ENCODE assay signal across 22 cellular contexts in the genomic region with DNA sequence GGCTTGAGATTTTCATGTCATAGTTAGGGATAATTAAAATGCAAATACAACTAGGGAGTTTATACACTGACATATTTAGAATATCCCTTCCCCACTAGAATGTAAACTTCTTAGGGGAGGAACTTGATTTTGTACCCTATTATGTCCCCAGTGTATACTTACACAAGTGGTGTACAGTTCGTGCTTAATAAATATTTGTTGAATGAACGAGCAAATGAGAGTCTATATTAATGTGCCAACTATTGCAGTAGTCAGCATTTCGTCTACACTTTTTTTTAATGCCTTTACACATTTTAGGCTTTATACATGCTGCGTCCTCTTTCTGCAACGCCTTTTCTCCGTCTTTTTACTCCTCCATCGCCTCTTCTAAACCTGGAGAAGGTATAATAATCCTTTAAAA. TPM values are rescaled to one million over a fixed set of nuclear protein-coding genes. Genes with fewer than 3 reads are reported as not detected.
DNase-seq lines count a peak whose midpoint lies in the region; ATAC-seq, FAIRE-seq and TF ChIP-seq lines count a peak whose summit lies in the region.
"Had no signal": no experiment of that assay in that cellular context is flagged by ENCODE, and none has a peak within 500 bp of the region (broad histone marks: within the 10 kb centered on the region; RNA-seq: fewer than 3 reads in every experiment).

No MANE protein-coding gene starts in this region.

- no peaks in the 10 kb centered on the region for H3K36me3 Mint-ChIP-seq in MCF 10A (ENCODE audit: insufficient read depth, unreplicated experiment)
- H3K36me3 Mint-ChIP-seq: CD4-positive, CD25-positive, alpha-beta regulatory T cell; CD8-positive, alpha-beta T cell had no signal

- no peaks in the 10 kb centered on the region for H3K79me2 ChIP-seq in HepG2 (ENCODE audit: insufficient read depth, low read length)
- no peaks in the 10 kb centered on the region for H3K79me2 ChIP-seq in K562 (ENCODE audit: control insufficient read depth, insufficient read depth, low read length)

- no peak overlapping the region for H3K4me3 ChIP-seq in HepG2 (replicated peaks in 1 of 3; ENCODE audit: insufficient read depth in 1 of 3, low read depth in 2 of 3, low read length in 3 of 3)
- H3K4me3 ChIP-seq in right lobe of liver: no peak overlapping the region
- H3K4me3 ChIP-seq in LNCaP clone FGC (ENCODE audit: low read depth, low read length): no peak overlapping the region
- H3K4me3 ChIP-seq in K562: no peak overlapping the region
- H3K4me3 ChIP-seq: GM23248 had no signal

- no peak overlapping the region for H3K4me3 Mint-ChIP-seq in MCF 10A (ENCODE audit: unreplicated experiment)
- H3K4me3 Mint-ChIP-seq: CD4-positive, CD25-positive, alpha-beta regulatory T cell; CD8-positive, alpha-beta T cell had no signal

- H3K4me1 Mint-ChIP-seq in MCF 10A (ENCODE audit: insufficient read depth, unreplicated experiment): no peaks in the 10 kb centered on the region
- H3K4me1 Mint-ChIP-seq: CD4-positive, CD25-positive, alpha-beta regulatory T cell had no signal

- TF ChIP-seq CTCF in HepG2 (CRISPR knock-in tag; IDR thresholded peaks at IDR 0.05) (no peak), right lobe of liver (IDR thresholded peaks at IDR 0.05) (no peak), LNCaP clone FGC (IDR thresholded peaks at IDR 0.05; ENCODE audit: control insufficient read depth, extremely low read depth, insufficient read depth) (no peak), K562 (IDR thresholded peaks at IDR 0.05 in 2 of 3, conservative IDR thresholded peaks at IDR 0.05 in 1 of 3; ENCODE audit: insufficient read depth in 2 of 3, low read depth in 1 of 3, low read length in 3 of 3) (no peak), MCF 10A (IDR thresholded peaks at IDR 0.05; ENCODE audit: unreplicated experiment) (no peak)

- H2AFZ ChIP-seq in HepG2 (ENCODE audit: low read length) (no peak overlapping the region), K562 (ENCODE audit: low read depth, low read length) (no peak overlapping the region)
- H2AFZ ChIP-seq: GM23248 had no signal

- CTCF ChIA-PET in HepG2 (lab: Yijun Ruan, JAX; ENCODE audit: low intra/inter-chr PET ratio, low total read pairs): no interaction called here
- CTCF ChIA-PET in K562 (lab: Yijun Ruan, JAX; ENCODE audit: low intra/inter-chr PET ratio): no interaction called here
- CTCF ChIA-PET in MCF 10A (lab: Yijun Ruan, JAX): interaction anchor here (0.6 kb wide), 1 partner anchor 21 kb away, joined by 4 read pairs; no protein-coding TSS in a partner anchor

- TF ChIP-seq RAD21 in HepG2 (CRISPR knock-in tag; IDR thresholded peaks at IDR 0.05) (no peak), K562 (CRISPR knock-in tag; conservative IDR thresholded peaks at IDR 0.05 in 1 of 2, IDR thresholded peaks at IDR 0.05 in 1 of 2) (no peak)

- peaks cover 16% of the 10 kb centered on the region for H3K4me1 ChIP-seq in HepG2 (ENCODE audit: insufficient read depth, low read length)
- H3K4me1 ChIP-seq in right lobe of liver: no peaks in the 10 kb centered on the region
- H3K4me1 ChIP-seq in K562 (replicated peaks in 1 of 2; ENCODE audit: control insufficient read depth in 2 of 2, insufficient read depth in 2 of 2, low read length in 2 of 2): peaks cover 0 to 3% of the 10 kb centered on the region in 2 experiments; a peak in 2 of 5 replicates
- H3K4me1 ChIP-seq: Caco-2 had no signal

- H3K36me3 ChIP-seq in HepG2 (replicated peaks in 1 of 2; ENCODE audit: control insufficient read depth in 1 of 2, insufficient read depth in 2 of 2, low read length in 2 of 2) (no peaks in the 10 kb centered on the region), right lobe of liver (no peaks in the 10 kb centered on the region), K562 (ENCODE audit: control insufficient read depth, insufficient read depth, low read length) (no peaks in the 10 kb centered on the region)

- no peaks in the 10 kb centered on the region for H3K9me1 ChIP-seq in K562 (ENCODE audit: control insufficient read depth, insufficient read depth, low read length)

- H3K9ac ChIP-seq in HepG2 (ENCODE audit: insufficient read depth, low read depth, low read length): no peak overlapping the region
- H3K9ac ChIP-seq in K562 (ENCODE audit: insufficient read depth in 1 of 2, low read depth in 2 of 2, low read length in 2 of 2): no peak overlapping the region
- H3K9ac ChIP-seq: GM23248 had no signal

- no peak for TF ChIP-seq EP300 in HepG2 (IDR thresholded peaks at IDR 0.05; ENCODE audit: low read depth in 2 of 2, low read length in 2 of 2)
- no peak for TF ChIP-seq EP300 in HepG2 (CRISPR knock-in tag; IDR thresholded peaks at IDR 0.05; ENCODE audit: borderline replicate concordance)
- no peak for TF ChIP-seq EP300 in K562 (IDR thresholded peaks at IDR 0.05; ENCODE audit: low read length)

- H3K4me2 ChIP-seq in HepG2 (ENCODE audit: low read depth, low read length) (no peak overlapping the region), K562 (ENCODE audit: insufficient read depth, low read length) (no peak overlapping the region)

- no peaks in the 10 kb centered on the region for H3K27me3 Mint-ChIP-seq in MCF 10A (ENCODE audit: insufficient read depth, unreplicated experiment)

- in situ Hi-C loops in HepG2 (cut with HindIII; ENCODE audit: extremely low pct_ligation_motif_present, low pct_unique_long_range_greater_than_20kb): no loop called here
- in situ Hi-C loops in K562 (cut with MboI): no loop called here

- FAIRE-seq in HepG2 (lab: Jason Lieb, UNC) (no peak), K562 (lab: Jason Lieb, UNC) (no peak)
- FAIRE-seq: G401.6, GM12892, GM19239, H1 had no signal

- H3K27ac ChIP-seq in HepG2 (ENCODE audit: extremely low read length, insufficient read depth, low read length) (no peak overlapping the region), right lobe of liver (no peak overlapping the region), K562 (ENCODE audit: extremely low read depth, low read depth, low read length) (no peak overlapping the region)
- H3K27ac ChIP-seq: GM23248 had no signal

- POLR2A ChIA-PET in HepG2 (lab: Yijun Ruan, JAX) (no interaction called here), K562 (lab: Yijun Ruan, JAX) (no interaction called here), MCF 10A (lab: Yijun Ruan, JAX) (no interaction called here)

- H4K20me1 ChIP-seq in HepG2 (ENCODE audit: insufficient read depth, low read length): no peaks in the 10 kb centered on the region
- no peaks in the 10 kb centered on the region for H4K20me1 ChIP-seq in K562 (replicated peaks; ENCODE audit: control insufficient read depth, insufficient read depth, low read length)

- no peak overlapping the region for H3K27ac Mint-ChIP-seq in MCF 10A (ENCODE audit: low read depth, unreplicated experiment)
- H3K27ac Mint-ChIP-seq: CD8-positive, alpha-beta T cell had no signal

- H3K27me3 ChIP-seq in HepG2 (ENCODE audit: control insufficient read depth in 1 of 2, insufficient read depth in 2 of 2, low read length in 2 of 2) (no peaks in the 10 kb centered on the region), right lobe of liver (no peaks in the 10 kb centered on the region), K562 (ENCODE audit: control insufficient read depth in 2 of 2, insufficient read depth in 2 of 2, low read length in 2 of 2) (no peaks in the 10 kb centered on the region)

- WGBS in HepG2 (ENCODE audit: low lambda C conversion rate): 43% methylated on average over 7 of the region's 7 CpGs
- WGBS in right lobe of liver (ENCODE audit: insufficient coverage, low coverage, low lambda C conversion rate, missing lambda C conversion rate): 65% methylated on average over 6 of the region's 7 CpGs
- WGBS in K562 (ENCODE audit: insufficient coverage, low coverage, missing lambda C conversion rate): 55% methylated on average over 7 of the region's 7 CpGs

- BruUV-seq in HepG2 (replicated peaks; lab: Mats Ljungman, UMichigan) (no TSS peak), K562 (replicated peaks; lab: Mats Ljungman, UMichigan) (no TSS peak), MCF 10A (replicated peaks; lab: Mats Ljungman, UMichigan) (no TSS peak)

- TF ChIP-seq POLR2A in HepG2 (IDR thresholded peaks at IDR 0.05; ENCODE audit: insufficient read depth in 1 of 2, low read depth in 2 of 2, low read length in 2 of 2): no peak
- no peak for TF ChIP-seq POLR2A in right lobe of liver (IDR thresholded peaks at IDR 0.05)
- TF ChIP-seq POLR2A in K562 (conservative IDR thresholded peaks at IDR 0.05): no peak

- no peaks in the 10 kb centered on the region for H3K9me3 Mint-ChIP-seq in MCF 10A (ENCODE audit: unreplicated experiment)
- H3K9me3 Mint-ChIP-seq: CD4-positive, CD25-positive, alpha-beta regulatory T cell; CD8-positive, alpha-beta T cell had no signal

- intact Hi-C loops in HepG2 (cut with micrococcal nuclease; ENCODE audit: unreplicated experiment) (no loop called here), right lobe of liver (cut with DNase I) (no loop called here), K562 (cut with micrococcal nuclease) (no loop called here), MCF 10A (cut with micrococcal nuclease) (no loop called here)

- no peaks in the 10 kb centered on the region for H3K9me3 ChIP-seq in HepG2 (ENCODE audit: low read length)
- no peaks in the 10 kb centered on the region for H3K9me3 ChIP-seq in right lobe of liver
- H3K9me3 ChIP-seq in K562 (replicated peaks; ENCODE audit: control insufficient read depth, insufficient read depth, low read depth, low read length): no peaks in the 10 kb centered on the region
- H3K9me3 ChIP-seq: Caco-2 had no signal

- no peak for DNase-seq in HepG2 (ENCODE audit: low spot score)
- no peak for DNase-seq in right lobe of liver
- DNase-seq in LNCaP clone FGC (ENCODE audit: low read depth): peak; percentile 49
- no peak for DNase-seq in K562 (ENCODE audit: extremely low read depth in 1 of 4, low spot score in 3 of 4)
- no peak for DNase-seq in MCF 10A (ENCODE audit: unreplicated experiment)
- DNase-seq in islet precursor cell: no peak
- no peak for DNase-seq in NCI-H526 (lab: John Stamatoyannopoulos, UW)
- DNase-seq in activated CD4-positive, CD25-positive, alpha-beta regulatory T cell treated with anti-CD3 and anti-CD28 coated beads, Interleukin-2, amount 50 U/mL, for 72 hours: no peak
- DNase-seq: 8988T; C1 segment of cervical spinal cord; Caco-2; CD4-positive, CD25-positive, alpha-beta regulatory T cell; CD8-positive, alpha-beta T cell; DMS153; DND-41; GM23248; H7; HCEC 1CT had no signal

- no peak for ATAC-seq in HepG2
- ATAC-seq in right lobe of liver: no peak
- no peak for ATAC-seq in K562
- ATAC-seq: CD8-positive, alpha-beta T cell had no signal

RNA-seq across cellular contexts. Expression of a gene that starts 8.4 kb away (rescaled TPM):
- 4.0 and 6.8 TPM in 2 replicates for total RNA-seq in HepG2 (2016; rRNA removed; fragmentation: Illumina TruSeq; extraction: Trizol)
- total RNA-seq in HepG2 (2016; cell fraction: cytosol; rRNA removed; fragmentation: Illumina TruSeq; extraction: Trizol; ENCODE audit: low read depth): 5.0 and 5.6 TPM in 2 replicates
- 3.6 and 6.8 TPM in 2 replicates for total RNA-seq in HepG2 (2016; cell fraction: insoluble cytoplasmic fraction; rRNA removed; fragmentation: Illumina TruSeq; extraction: Trizol)
- 2.5 TPM in 2 replicates for total RNA-seq in HepG2 (2016; cell fraction: membrane; rRNA removed; fragmentation: Illumina TruSeq; extraction: Trizol)
- 8.2 and 8.3 TPM in 2 replicates for total RNA-seq in HepG2 (2016; cell fraction: nucleus; rRNA removed; fragmentation: Illumina TruSeq; extraction: Trizol)
- polyA plus RNA-seq in HepG2 (2011; rRNA removed): 3.9 and 4.1 TPM in 2 replicates
- 1.1 and 1.8 TPM in 2 replicates for polyA plus RNA-seq in HepG2 (2011; cell fraction: cytosol; rRNA removed)
- polyA plus RNA-seq in HepG2 (2011; cell fraction: nucleus; rRNA removed): 2.5 and 4.6 TPM in 2 replicates
- 4.6 TPM in 2 replicates for polyA plus RNA-seq in HepG2 (2012)
- polyA plus RNA-seq in HepG2 (2016; cell fraction: cytosol; fragmentation: Illumina TruSeq; extraction: Trizol; ENCODE audit: low read depth): 0.23 and 0.25 TPM in 2 replicates
- 8.2 and 8.5 TPM in 2 replicates for polyA plus RNA-seq in HepG2 (2016; cell fraction: insoluble cytoplasmic fraction; fragmentation: Illumina TruSeq; extraction: Trizol; ENCODE audit: low read depth)
- 0.68 and 0.73 TPM in 2 replicates for polyA plus RNA-seq in HepG2 (2016; cell fraction: membrane; fragmentation: Illumina TruSeq; extraction: Trizol; ENCODE audit: low read depth)
- polyA plus RNA-seq in HepG2 (2016; cell fraction: nucleus; fragmentation: Illumina TruSeq; extraction: Trizol; ENCODE audit: insufficient read depth, low read depth): 11.2 and 12.5 TPM in 2 replicates
- 8.6 and 10.3 TPM in 2 replicates for polyA minus RNA-seq in HepG2 (2011; rRNA and poly(A)+ RNA removed; ENCODE audit: low replicate concordance)
- 12.0 and 13.8 TPM in 2 replicates for polyA minus RNA-seq in HepG2 (2011; cell fraction: cytosol; rRNA and poly(A)+ RNA removed)
- polyA minus RNA-seq in HepG2 (2011; cell fraction: nucleus; rRNA and poly(A)+ RNA removed): 14.9 and 18.5 TPM in 2 replicates
- 10 to 100 TPM in 1 of 6 experiments, 1 to 10 TPM in 5; 4.4 to 13.0 (median 6.5) TPM for total RNA-seq in right lobe of liver
- total RNA-seq in K562 (2011; cell fraction: chromatin; rRNA removed; ENCODE audit: low replicate concordance): 27.1 and 74.0 TPM in 2 replicates
- total RNA-seq in K562 (2011; cell fraction: nucleolus; rRNA removed): 8.3 and 14.1 TPM in 2 replicates
- total RNA-seq in K562 (2011; cell fraction: nucleoplasm; rRNA removed): 36.4 and 73.0 TPM in 2 replicates
- total RNA-seq in K562 (2014; rRNA removed): 10.7 and 11.3 TPM in 2 replicates
- total RNA-seq in K562 (2014; rRNA removed; fragmentation: Illumina TruSeq; extraction: Trizol): 28.5 and 33.3 TPM in 2 replicates
- 15.1 and 16.8 TPM in 2 replicates for total RNA-seq in K562 (2015; rRNA removed; fragmentation: Illumina TruSeq; extraction: Trizol)
- 37.8 and 40.1 TPM in 2 replicates for total RNA-seq in K562 (2021)
- polyA plus RNA-seq in K562 (2011; rRNA removed): 28.9 and 34.8 TPM in 2 replicates
- 5.8 and 13.9 TPM in 2 replicates for polyA plus RNA-seq in K562 (2011; cell fraction: cytosol; rRNA removed)
- polyA plus RNA-seq in K562 (2011; cell fraction: nucleus; rRNA removed): 16.0 and 17.9 TPM in 2 replicates
- polyA plus RNA-seq in K562 (2012): 15.0 and 21.1 TPM in 2 replicates
- polyA plus RNA-seq in K562 (2014; fragmentation: Illumina TruSeq; extraction: Trizol): 25.2 and 27.2 TPM in 2 replicates
- polyA plus RNA-seq in K562 (2014; fragmentation: Nextera tagmentation; extraction: Ambion mirVana): 1 to 10 TPM; 8.4 to 9.3 TPM
- polyA plus RNA-seq in K562 (2014; rRNA removed): 19.0 and 20.4 TPM in 2 replicates
- 83.9 and 88.8 TPM in 2 replicates for polyA minus RNA-seq in K562 (2011; rRNA and poly(A)+ RNA removed)
- 47.3 and 83.2 TPM in 2 replicates for polyA minus RNA-seq in K562 (2011; cell fraction: cytosol; rRNA and poly(A)+ RNA removed)
- polyA minus RNA-seq in K562 (2011; cell fraction: nucleus; rRNA and poly(A)+ RNA removed): 17.4 and 27.4 TPM in 2 replicates
- 16.1 and 19.9 TPM in 2 replicates for total RNA-seq in MCF 10A (2022)

RNA-seq across cellular contexts. Expression of a gene that starts 54.1 kb away (rescaled TPM):
- total RNA-seq in HepG2 (2016; rRNA removed; fragmentation: Illumina TruSeq; extraction: Trizol): 103 and 129 TPM in 2 replicates
- 14.7 and 16.8 TPM in 2 replicates for total RNA-seq in HepG2 (2016; cell fraction: cytosol; rRNA removed; fragmentation: Illumina TruSeq; extraction: Trizol; ENCODE audit: low read depth)
- total RNA-seq in HepG2 (2016; cell fraction: insoluble cytoplasmic fraction; rRNA removed; fragmentation: Illumina TruSeq; extraction: Trizol): 101 and 129 TPM in 2 replicates
- total RNA-seq in HepG2 (2016; cell fraction: membrane; rRNA removed; fragmentation: Illumina TruSeq; extraction: Trizol): 43.8 and 46.7 TPM in 2 replicates
- 46.5 and 52.3 TPM in 2 replicates for total RNA-seq in HepG2 (2016; cell fraction: nucleus; rRNA removed; fragmentation: Illumina TruSeq; extraction: Trizol)
- 48.3 and 66.5 TPM in 2 replicates for polyA plus RNA-seq in HepG2 (2011; rRNA removed)
- polyA plus RNA-seq in HepG2 (2011; cell fraction: cytosol; rRNA removed): 27.0 and 38.1 TPM in 2 replicates
- 17.7 and 23.5 TPM in 2 replicates for polyA plus RNA-seq in HepG2 (2011; cell fraction: nucleus; rRNA removed)
- polyA plus RNA-seq in HepG2 (2012): 44.1 and 52.7 TPM in 2 replicates
- polyA plus RNA-seq in HepG2 (2016; cell fraction: cytosol; fragmentation: Illumina TruSeq; extraction: Trizol; ENCODE audit: low read depth): 10.1 and 11.7 TPM in 2 replicates
- polyA plus RNA-seq in HepG2 (2016; cell fraction: insoluble cytoplasmic fraction; fragmentation: Illumina TruSeq; extraction: Trizol; ENCODE audit: low read depth): 120 and 122 TPM in 2 replicates
- 23.5 and 26.4 TPM in 2 replicates for polyA plus RNA-seq in HepG2 (2016; cell fraction: membrane; fragmentation: Illumina TruSeq; extraction: Trizol; ENCODE audit: low read depth)
- polyA plus RNA-seq in HepG2 (2016; cell fraction: nucleus; fragmentation: Illumina TruSeq; extraction: Trizol; ENCODE audit: insufficient read depth, low read depth): 77.4 and 82.2 TPM in 2 replicates
- polyA minus RNA-seq in HepG2 (2011; rRNA and poly(A)+ RNA removed; ENCODE audit: low replicate concordance): 15.2 and 22.8 TPM in 2 replicates
- polyA minus RNA-seq in HepG2 (2011; cell fraction: cytosol; rRNA and poly(A)+ RNA removed): 37.9 and 38.2 TPM in 2 replicates
- polyA minus RNA-seq in HepG2 (2011; cell fraction: nucleus; rRNA and poly(A)+ RNA removed): 28.3 and 37.0 TPM in 2 replicates
- 10 to 100 TPM; 26.8 to 42.2 (median 34.2) TPM for total RNA-seq in right lobe of liver
- total RNA-seq in K562 (2011; cell fraction: chromatin; rRNA removed; ENCODE audit: low replicate concordance): 31.8 and 59.1 TPM in 2 replicates
- 19.3 and 21.4 TPM in 2 replicates for total RNA-seq in K562 (2011; cell fraction: nucleolus; rRNA removed)
- 34.1 and 46.1 TPM in 2 replicates for total RNA-seq in K562 (2011; cell fraction: nucleoplasm; rRNA removed)
- total RNA-seq in K562 (2014; rRNA removed): 54.0 and 57.8 TPM in 2 replicates
- total RNA-seq in K562 (2014; rRNA removed; fragmentation: Illumina TruSeq; extraction: Trizol): 105 and 116 TPM in 2 replicates
- 75.1 and 76.0 TPM in 2 replicates for total RNA-seq in K562 (2015; rRNA removed; fragmentation: Illumina TruSeq; extraction: Trizol)
- 83.5 and 84.9 TPM in 2 replicates for total RNA-seq in K562 (2021)
- 74.4 and 98.8 TPM in 2 replicates for polyA plus RNA-seq in K562 (2011; rRNA removed)
- 24.6 and 38.1 TPM in 2 replicates for polyA plus RNA-seq in K562 (2011; cell fraction: cytosol; rRNA removed)
- 27.4 and 34.1 TPM in 2 replicates for polyA plus RNA-seq in K562 (2011; cell fraction: nucleus; rRNA removed)
- 52.6 and 68.4 TPM in 2 replicates for polyA plus RNA-seq in K562 (2012)
- polyA plus RNA-seq in K562 (2014; fragmentation: Illumina TruSeq; extraction: Trizol): 75.0 and 87.5 TPM in 2 replicates
- polyA plus RNA-seq in K562 (2014; fragmentation: Nextera tagmentation; extraction: Ambion mirVana): 10 to 100 TPM; 33.0 to 36.8 TPM
- 60.9 and 69.5 TPM in 2 replicates for polyA plus RNA-seq in K562 (2014; rRNA removed)
- polyA minus RNA-seq in K562 (2011; rRNA and poly(A)+ RNA removed): 119 and 121 TPM in 2 replicates
- polyA minus RNA-seq in K562 (2011; cell fraction: cytosol; rRNA and poly(A)+ RNA removed): 33.0 and 47.5 TPM in 2 replicates
- 15.5 and 22.8 TPM in 2 replicates for polyA minus RNA-seq in K562 (2011; cell fraction: nucleus; rRNA and poly(A)+ RNA removed)
- total RNA-seq in MCF 10A (2022): 60.2 and 69.3 TPM in 2 replicates
